ENCODE assay signal across 23 cellular contexts in the genomic region with DNA sequence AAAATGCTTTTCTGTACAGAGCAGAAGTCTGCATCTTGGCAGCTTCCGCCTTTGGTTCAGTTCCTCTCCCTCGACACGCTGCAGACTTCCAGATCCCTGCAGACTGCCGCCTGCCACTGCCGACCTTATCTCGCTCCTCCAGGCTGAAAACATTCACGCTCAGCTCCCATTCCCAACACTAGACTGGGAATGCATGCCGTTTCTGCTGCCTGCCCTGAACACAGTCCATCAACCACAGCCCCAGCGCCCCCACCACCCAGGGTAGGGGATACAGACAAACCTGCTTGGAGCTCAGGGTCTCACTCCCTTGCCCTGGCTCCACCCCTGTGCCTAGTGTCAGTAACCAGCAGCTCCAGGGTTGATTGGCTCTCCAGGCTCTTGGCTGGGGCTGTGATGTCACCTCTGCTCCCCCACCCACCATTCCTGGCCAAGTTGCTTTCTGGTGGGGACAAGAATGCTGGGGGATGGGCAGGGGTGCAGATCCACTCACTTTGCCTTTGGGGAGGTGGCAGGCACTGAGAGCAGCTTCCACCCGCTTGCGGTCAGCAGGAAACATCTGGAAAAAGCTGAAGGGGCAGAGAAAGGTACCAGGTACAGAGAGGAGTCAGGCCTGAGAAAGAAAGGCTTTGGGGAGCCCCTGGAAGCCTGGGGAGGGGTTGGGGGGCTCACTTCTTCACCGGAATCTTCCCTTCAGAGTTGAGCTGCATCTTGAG. TPM values are rescaled to one million over a fixed set of nuclear protein-coding genes. Genes with fewer than 3 reads are reported as not detected.
A peak's percentile ranks its signal among the peaks of the same experiment; 100 is the strongest.
DNase-seq lines count a peak whose midpoint lies in the region; ATAC-seq and TF ChIP-seq lines count a peak whose summit lies in the region.
"Had no signal": no experiment of that assay in that cellular context is flagged by ENCODE, and none has a peak within 500 bp of the region (broad histone marks: within the 10 kb centered on the region; RNA-seq: fewer than 3 reads in every experiment).

No MANE protein-coding gene starts in this region.

- no peak overlapping the region for H2AK5ac ChIP-seq in H9 (ENCODE audit: insufficient read length, low read length)

- H3K27me3 ChIP-seq in H9 (ENCODE audit: insufficient read depth, low read length) = no peaks in the 10 kb centered on the region
- H3K27me3 ChIP-seq in osteoblast (ENCODE audit: insufficient read depth, low read length) = peaks cover 47% of the 10 kb centered on the region
- H3K27me3 ChIP-seq: testis had no signal

- no peak overlapping the region for H2BK120ac ChIP-seq in H9 (ENCODE audit: low read depth, low read length, poor library complexity, severe bottlenecking)

- no peak overlapping the region for H3T11ph ChIP-seq in H9 (ENCODE audit: low read length)

- H3K4me2 ChIP-seq in H9 (ENCODE audit: insufficient read depth, insufficient read length, low read length) = peak overlapping the region; percentile 30
- no peak overlapping the region for H3K4me2 ChIP-seq in osteoblast (ENCODE audit: insufficient read depth, low read length)

- H3K79me1 ChIP-seq in H9 (ENCODE audit: insufficient read depth, low read depth, low read length, poor library complexity, severe bottlenecking) = no peaks in the 10 kb centered on the region

- H4K8ac ChIP-seq in H9 (replicated peaks; ENCODE audit: insufficient read length, low read depth, low read length) = no peak overlapping the region

- peaks cover 17 to 23% of the 10 kb centered on the region in 2 experiments for H3K4me1 Mint-ChIP-seq in H9
- H3K4me1 Mint-ChIP-seq in dendritic cell treated with granulocyte-macrophage colony-stimulating factor and Interleukin-4, amounts not matched to agents 40 ng/mL and 50 ng/mL, for 4 days (ENCODE audit: low read depth) = peaks cover 90% of the 10 kb centered on the region

- H3K9me3 ChIP-seq in H9 (ENCODE audit: control insufficient read depth, low read depth, low read length) (no peaks in the 10 kb centered on the region), osteoblast (ENCODE audit: low read depth, low read length) (peaks cover 4% of the 10 kb centered on the region)
- H3K9me3 ChIP-seq: testis had no signal

- no peak overlapping the region for H3K23ac ChIP-seq in H9 (ENCODE audit: insufficient read length, low read depth, low read length)

- WGBS in H9 (ENCODE audit: extremely low coverage, insufficient read length, low lambda C conversion rate) = no CpG with 5 or more reads among the region's 12 CpGs

- intact Hi-C loops in dendritic cell treated with granulocyte-macrophage colony-stimulating factor and Interleukin-4, amounts not matched to agents 40 ng/mL and 50 ng/mL, for 4 days (cut with micrococcal nuclease) = no loop called here

- H3K27me3 Mint-ChIP-seq in H9 (ENCODE audit: low read depth) = peaks cover 23% of the 10 kb centered on the region
- H3K27me3 Mint-ChIP-seq in dendritic cell treated with granulocyte-macrophage colony-stimulating factor and Interleukin-4, amounts not matched to agents 40 ng/mL and 50 ng/mL, for 4 days = no peaks in the 10 kb centered on the region
- H3K27me3 Mint-ChIP-seq: activated B cell treated with CpG ODN at 0.5 μM for 24 hours; activated CD8-positive, alpha-beta T cell treated with anti-CD3 and anti-CD28 coated beads for 36 hours; activated naive CD4-positive, alpha-beta T cell treated with anti-CD3 and anti-CD28 coated beads, Interleukin-2, amount 10 ng/mL, durations not matched to agents 7 days and 5 days; activated T-cell treated with anti-CD3 and anti-CD28 coated beads, Interleukin-2, amount 50 U/mL, for 24 hours had no signal

- H4K5ac ChIP-seq in H9 (ENCODE audit: insufficient read length, low read depth, low read length) = no peak overlapping the region

- H3K4ac ChIP-seq in H9 (ENCODE audit: low read depth, low read length) = no peak overlapping the region

- H2BK5ac ChIP-seq in H9 (ENCODE audit: insufficient read length, low read length) = no peak overlapping the region

- H3K36me3 Mint-ChIP-seq in H9 (ENCODE audit: insufficient read depth in 1 of 3, low read depth in 3 of 3) = peaks cover 2 to 16% (median 5%) of the 10 kb centered on the region in 3 experiments; a peak in 5 of 7 replicates
- peaks cover 100% of the 10 kb centered on the region for H3K36me3 Mint-ChIP-seq in dendritic cell treated with granulocyte-macrophage colony-stimulating factor and Interleukin-4, amounts not matched to agents 40 ng/mL and 50 ng/mL, for 4 days (ENCODE audit: low read depth)

- H2AFZ ChIP-seq in H9 (ENCODE audit: low read length) (no peak overlapping the region), osteoblast (ENCODE audit: low read length) (no peak overlapping the region)

- H3K14ac ChIP-seq in H9 (ENCODE audit: insufficient read depth, low read length) = peak overlapping the region; percentile 52; the same call in 1 of the 2 replicates

- H3K79me2 ChIP-seq in H9 (ENCODE audit: insufficient read depth, low read length) (no peaks in the 10 kb centered on the region), osteoblast (ENCODE audit: insufficient read depth, low read length) (no peaks in the 10 kb centered on the region)

- no peaks in the 10 kb centered on the region for H4K20me1 ChIP-seq in H9 (ENCODE audit: control insufficient read depth, insufficient read depth, insufficient read length)
- no peaks in the 10 kb centered on the region for H4K20me1 ChIP-seq in osteoblast (ENCODE audit: insufficient read depth, low read length)

- H4K91ac ChIP-seq in H9 (ENCODE audit: insufficient read length, low read depth, low read length) = no peak overlapping the region

- H3K36me3 ChIP-seq in osteoblast (ENCODE audit: insufficient read depth, low read length) = no peaks in the 10 kb centered on the region

- no peak overlapping the region for H2BK20ac ChIP-seq in H9 (ENCODE audit: low read depth, low read length, poor library complexity, severe bottlenecking)

- H3K18ac ChIP-seq in H9 (ENCODE audit: insufficient read length, low read depth, low read length) = no peak overlapping the region

- DNase-seq in H9 = peak; percentile 85
- peak; percentile 76 for DNase-seq in iPS-NIHi11 (ENCODE audit: low spot score)
- peak; percentile 51 for DNase-seq in osteoblast (ENCODE audit: insufficient read length, low spot score, missing footprints)
- no peak for DNase-seq in KG1 (lab: John Stamatoyannopoulos, UW)
- no peak for DNase-seq in activated effector memory CD4-positive, alpha-beta T cell treated with anti-CD3 and anti-CD28 coated beads, Interleukin-2, amount 50 U/mL, for 16 hours
- DNase-seq in NCI-H1048 (lab: John Stamatoyannopoulos, UW) = no peak
- DNase-seq: activated B cell treated with CpG ODN at 0.5 μM for 24 hours; activated CD8-positive, alpha-beta T cell treated with anti-CD3 and anti-CD28 coated beads for 36 hours; activated naive CD4-positive, alpha-beta T cell treated with anti-CD3 and anti-CD28 coated beads, Interleukin-2, amount 10 ng/mL, durations not matched to agents 7 days and 5 days; activated T-cell treated with anti-CD3 and anti-CD28 coated beads, Interleukin-2, amount 50 U/mL, for 24 hours; DMS79 treated with DMSO at 0.1 percent for 48 hours; HFFc6; hypothalamus; left colon; NCI-H1092; NCI-H524 treated with DMSO at 0.1 percent for 48 hours; T-helper 2 cell; testis had no signal

- peak overlapping the region in 1 of 2 experiments; percentile 66; a peak in 2 of 5 replicates for H3K4me3 Mint-ChIP-seq in H9
- peak overlapping the region; percentile 51 for H3K4me3 Mint-ChIP-seq in dendritic cell treated with granulocyte-macrophage colony-stimulating factor and Interleukin-4, amounts not matched to agents 40 ng/mL and 50 ng/mL, for 4 days
- H3K4me3 Mint-ChIP-seq: activated B cell treated with CpG ODN at 0.5 μM for 24 hours; activated CD8-positive, alpha-beta T cell treated with anti-CD3 and anti-CD28 coated beads for 36 hours; activated naive CD4-positive, alpha-beta T cell treated with anti-CD3 and anti-CD28 coated beads, Interleukin-2, amount 10 ng/mL, durations not matched to agents 7 days and 5 days; activated T-cell treated with anti-CD3 and anti-CD28 coated beads, Interleukin-2, amount 50 U/mL, for 24 hours; HFFc6; stimulated activated effector memory CD8-positive, alpha-beta T cell treated with anti-CD3 and anti-CD28 coated beads, Interleukin-12 subunit alpha, Interleukin-12 subunit beta, amount 100 ng/mL, for 72 hours had no signal

- no peak overlapping the region for H2BK12ac ChIP-seq in H9 (ENCODE audit: insufficient read length, low read depth, low read length)

- 0 out of 7 replicates have a peak overlapping the region, but pooled peaks of 1 of the 3 experiments have one; percentile 38 for H3K27ac Mint-ChIP-seq in H9
- peak overlapping the region; percentile 60 for H3K27ac Mint-ChIP-seq in dendritic cell treated with granulocyte-macrophage colony-stimulating factor and Interleukin-4, amounts not matched to agents 40 ng/mL and 50 ng/mL, for 4 days
- H3K27ac Mint-ChIP-seq: activated B cell treated with CpG ODN at 0.5 μM for 24 hours; activated CD8-positive, alpha-beta T cell treated with anti-CD3 and anti-CD28 coated beads for 36 hours; activated naive CD4-positive, alpha-beta T cell treated with anti-CD3 and anti-CD28 coated beads, Interleukin-2, amount 10 ng/mL, durations not matched to agents 7 days and 5 days; activated T-cell treated with anti-CD3 and anti-CD28 coated beads, Interleukin-2, amount 50 U/mL, for 24 hours; HFFc6 had no signal

- H3K27ac ChIP-seq in H9 (ENCODE audit: insufficient read length, low read depth, low read length) (no peak overlapping the region), osteoblast (ENCODE audit: low read depth, low read length) (no peak overlapping the region)
- H3K27ac ChIP-seq: testis had no signal

- H3K9me3 Mint-ChIP-seq in H9 = peaks cover 15% of the 10 kb centered on the region in 2 experiments
- H3K9me3 Mint-ChIP-seq in dendritic cell treated with granulocyte-macrophage colony-stimulating factor and Interleukin-4, amounts not matched to agents 40 ng/mL and 50 ng/mL, for 4 days = no peaks in the 10 kb centered on the region

- no peak overlapping the region for H3K56ac ChIP-seq in H9 (ENCODE audit: insufficient read length, low read depth, low read length)

- H3K9ac ChIP-seq in H9 (ENCODE audit: extremely low read depth, insufficient read length, low read length) = no peak overlapping the region

- no peak overlapping the region for H2BK15ac ChIP-seq in H9 (ENCODE audit: low read depth, low read length)

- no peaks in the 10 kb centered on the region; the same call in 1 of the 2 replicates for H3K4me1 ChIP-seq in H9 (ENCODE audit: insufficient read depth, low read length)
- H3K4me1 ChIP-seq in osteoblast (ENCODE audit: insufficient read depth, low read length) = no peaks in the 10 kb centered on the region
- H3K4me1 ChIP-seq: testis had no signal

- no peak overlapping the region for H3K4me3 ChIP-seq in osteoblast (ENCODE audit: insufficient read depth, low read length)
- H3K4me3 ChIP-seq: testis had no signal

- ATAC-seq in GM18498 (IDR thresholded peaks at IDR 0.05; ENCODE audit: unreplicated experiment) = no peak
- ATAC-seq: activated CD8-positive, alpha-beta T cell treated with anti-CD3 and anti-CD28 coated beads for 36 hours; left colon; stimulated activated effector memory CD8-positive, alpha-beta T cell treated with anti-CD3 and anti-CD28 coated beads, Interleukin-12 subunit alpha, Interleukin-12 subunit beta, amount 100 ng/mL, for 72 hours had no signal

- TF ChIP-seq CTCF in H9 (conservative IDR thresholded peaks at IDR 0.05) (no peak), osteoblast (IDR thresholded peaks at IDR 0.05; ENCODE audit: extremely low read depth, low read depth, low read length) (no peak)

- no peaks in the 10 kb centered on the region for H3K23me2 ChIP-seq in H9 (ENCODE audit: insufficient read length, low read depth, low read length, poor library complexity, severe bottlenecking)

RNA-seq across cellular contexts. Expression of gene PLCB2, which starts 6.1 kb away (rescaled TPM):
- 5.7 and 7.4 TPM in 2 replicates for total RNA-seq in H9 (2021)
- under 0.01 TPM in 2 replicates for total RNA-seq in osteoblast

RNA-seq across cellular contexts. Expression of gene ANKRD63, which starts 18.8 kb away (rescaled TPM):
- total RNA-seq in H9 (2021) (0.26 and 0.46 TPM in 2 replicates), osteoblast (not detected in 2 replicates)
- total RNA-seq: activated B cell treated with CpG ODN at 0.5 μM for 24 hours; activated CD8-positive, alpha-beta T cell treated with anti-CD3 and anti-CD28 coated beads for 36 hours; endothelial cell of umbilical vein; fibroblast of villous mesenchyme; HFFc6; left colon had no signal

RNA-seq across cellular contexts. Expression of gene INAFM2, which starts 21.9 kb away (rescaled TPM):
- total RNA-seq in H9 (2021) (23.1 and 25.4 TPM in 2 replicates), osteoblast (16.8 and 17.7 TPM in 2 replicates)

RNA-seq across cellular contexts. Expression of gene CCDC9B, which starts 39.1 kb away (rescaled TPM):
- total RNA-seq in H9 (2021) = 0.48 and 0.50 TPM in 2 replicates
- total RNA-seq in osteoblast = 18.3 and 23.9 TPM in 2 replicates

RNA-seq across cellular contexts. Expression of gene PHGR1, which starts 49.2 kb away (rescaled TPM):
- not detected in 2 replicates for total RNA-seq in H9 (2021)
- not detected in 2 replicates for total RNA-seq in osteoblast
- total RNA-seq: activated B cell treated with CpG ODN at 0.5 μM for 24 hours; activated CD8-positive, alpha-beta T cell treated with anti-CD3 and anti-CD28 coated beads for 36 hours; endothelial cell of umbilical vein; fibroblast of villous mesenchyme; HFFc6; testis had no signal

Comparison
In these comparisons a context has a peak if more than half of its experiments do, and no peak if none do; other contexts are left out.
1. DNase-seq: peak in H9 (single experiment), iPS-NIHi11 (single experiment) and osteoblast (single experiment); none in KG1 (single experiment), activated effector memory CD4-positive, alpha-beta T cell treated with anti-CD3 and anti-CD28 coated beads, Interleukin-2, amount 50 U/mL, for 16 hours (single experiment) and NCI-H1048 (single experiment).